ENCODE assay signal across 17 cellular contexts in the genomic region with DNA sequence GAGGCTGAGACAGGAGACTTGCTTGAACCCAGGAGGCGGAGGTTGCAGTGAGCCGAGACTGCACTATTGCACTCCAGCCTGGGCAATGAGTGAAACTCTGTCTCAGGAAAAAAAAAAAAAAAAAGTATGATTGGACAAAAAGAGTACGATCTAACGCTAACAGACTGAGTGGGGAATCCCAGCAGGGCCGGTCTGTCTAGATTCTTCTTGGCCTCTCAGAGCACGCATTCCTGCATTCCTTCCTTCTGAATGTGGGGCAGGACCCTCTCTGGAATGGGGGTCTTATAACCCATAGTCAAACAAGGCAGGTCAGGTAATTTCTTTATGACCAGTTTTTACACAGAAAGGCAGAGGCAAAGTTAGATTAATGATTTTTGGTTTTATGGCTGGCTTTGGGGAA.
"Had no signal": no experiment of that assay in that cellular context is flagged by ENCODE, and none has a peak within 500 bp of the region (broad histone marks: within the 10 kb centered on the region; RNA-seq: fewer than 3 reads in every experiment).

No MANE protein-coding gene starts in this region.

- H3K9me3 ChIP-seq: adrenal gland, esophagus muscularis mucosa, ovary, sigmoid colon, uterus had no signal

- H3K9me3 Mint-ChIP-seq: activated CD4-positive, alpha-beta memory T cell treated with anti-CD3 and anti-CD28 coated beads, Interleukin-2, amount 10 ng/mL, durations not matched to agents 7 days and 5 days; activated naive CD4-positive, alpha-beta T cell treated with anti-CD3 and anti-CD28 coated beads, Interleukin-2, amount 50 U/mL, for 24 hours; activated T-cell treated with anti-CD3 and anti-CD28 coated beads, Interleukin-2, amount 50 U/mL, for 4 hours; neural crest cell; stimulated activated memory B cell treated with anti-CD40 and anti-IgM and Interleukin-4, amounts not matched to agents 10 μg/mL and 1 μg/mL and 100 μg/mL, for 72 hours had no signal

- H3K4me3 Mint-ChIP-seq: activated CD4-positive, alpha-beta memory T cell treated with anti-CD3 and anti-CD28 coated beads, Interleukin-2, amount 10 ng/mL, durations not matched to agents 7 days and 5 days; activated CD4-positive, alpha-beta T cell treated with anti-CD3 and anti-CD28 coated beads for 36 hours; activated naive CD4-positive, alpha-beta T cell treated with anti-CD3 and anti-CD28 coated beads, Interleukin-2, amount 50 U/mL, for 24 hours; activated T-cell treated with anti-CD3 and anti-CD28 coated beads, Interleukin-2, amount 50 U/mL, for 4 hours; neural crest cell; stimulated activated memory B cell treated with anti-CD40 and anti-IgM and Interleukin-4, amounts not matched to agents 10 μg/mL and 1 μg/mL and 100 μg/mL, for 72 hours; T-helper 17 cell had no signal

- H3K4me3 ChIP-seq: adrenal gland, dorsolateral prefrontal cortex, esophagus muscularis mucosa, ovary, sigmoid colon, uterus had no signal

- FAIRE-seq: endometrium had no signal

- H3K27ac Mint-ChIP-seq: activated CD4-positive, alpha-beta memory T cell treated with anti-CD3 and anti-CD28 coated beads, Interleukin-2, amount 10 ng/mL, durations not matched to agents 7 days and 5 days; activated CD4-positive, alpha-beta T cell treated with anti-CD3 and anti-CD28 coated beads for 36 hours; activated naive CD4-positive, alpha-beta T cell treated with anti-CD3 and anti-CD28 coated beads, Interleukin-2, amount 50 U/mL, for 24 hours; stimulated activated memory B cell treated with anti-CD40 and anti-IgM and Interleukin-4, amounts not matched to agents 10 μg/mL and 1 μg/mL and 100 μg/mL, for 72 hours; T-helper 17 cell had no signal

- H3K36me3 ChIP-seq: adrenal gland, esophagus muscularis mucosa, ovary, sigmoid colon, uterus, WERI-Rb-1 had no signal

- H3K4me1 ChIP-seq: adrenal gland, esophagus muscularis mucosa, sigmoid colon, uterus had no signal

- H3K4me1 Mint-ChIP-seq: activated CD4-positive, alpha-beta T cell treated with anti-CD3 and anti-CD28 coated beads for 36 hours; activated naive CD4-positive, alpha-beta T cell treated with anti-CD3 and anti-CD28 coated beads, Interleukin-2, amount 50 U/mL, for 24 hours; stimulated activated memory B cell treated with anti-CD40 and anti-IgM and Interleukin-4, amounts not matched to agents 10 μg/mL and 1 μg/mL and 100 μg/mL, for 72 hours had no signal

- H3K27me3 ChIP-seq: adrenal gland, dorsolateral prefrontal cortex, esophagus muscularis mucosa, ovary, sigmoid colon, uterus had no signal

- H3K36me3 Mint-ChIP-seq: activated naive CD4-positive, alpha-beta T cell treated with anti-CD3 and anti-CD28 coated beads, Interleukin-2, amount 50 U/mL, for 24 hours; stimulated activated memory B cell treated with anti-CD40 and anti-IgM and Interleukin-4, amounts not matched to agents 10 μg/mL and 1 μg/mL and 100 μg/mL, for 72 hours had no signal

- DNase-seq: activated CD4-positive, alpha-beta memory T cell treated with anti-CD3 and anti-CD28 coated beads, Interleukin-2, amount 10 ng/mL, durations not matched to agents 7 days and 5 days; activated CD4-positive, alpha-beta T cell treated with anti-CD3 and anti-CD28 coated beads for 36 hours; activated effector memory CD4-positive, alpha-beta T cell treated with Interleukin-2 at 50 U/mL for 16 hours; activated T-cell treated with anti-CD3 and anti-CD28 coated beads, Interleukin-2, amount 50 U/mL, for 4 hours; adrenal gland; dorsolateral prefrontal cortex; ovary; sigmoid colon; stimulated activated CD4-positive, alpha-beta T cell treated with anti-CD3 and anti-CD28 coated beads, Interleukin-2, amount 100 ng/mL, for 48 hours; T-helper 17 cell; uterus; WERI-Rb-1 had no signal

- H3K27ac ChIP-seq: adrenal gland, dorsolateral prefrontal cortex, esophagus muscularis mucosa, ovary, sigmoid colon, uterus, WERI-Rb-1 had no signal

- ATAC-seq: activated CD4-positive, alpha-beta T cell treated with anti-CD3 and anti-CD28 coated beads for 36 hours; activated T-cell treated with anti-CD3 and anti-CD28 coated beads, Interleukin-2, amount 50 U/mL, for 4 hours; stimulated activated memory B cell treated with anti-CD40 and anti-IgM and Interleukin-4, amounts not matched to agents 10 μg/mL and 1 μg/mL and 100 μg/mL, for 72 hours; T-helper 17 cell had no signal
